Comparison of ENCODE assay signal across 26 cellular contexts in the genomic region with DNA sequence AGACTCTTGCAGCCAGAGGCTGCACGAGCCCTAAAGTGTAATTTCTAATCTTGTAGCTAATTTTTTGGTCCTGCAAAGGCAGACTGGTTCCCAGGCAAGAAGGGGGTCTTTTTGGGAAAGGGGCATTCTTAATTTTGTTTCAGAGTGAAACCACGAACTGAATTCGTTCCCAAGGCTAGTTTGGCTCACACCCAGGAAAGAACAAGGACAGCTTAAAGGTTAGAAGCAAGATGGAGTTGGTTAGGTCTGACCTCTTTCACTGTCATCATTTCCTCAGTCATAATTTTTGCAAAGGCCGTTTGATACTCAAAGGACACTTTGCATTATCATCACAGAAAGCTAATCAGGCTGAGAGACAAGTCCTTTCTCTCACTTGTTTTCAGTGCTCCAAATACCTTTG. TPM values are rescaled to one million over a fixed set of nuclear protein-coding genes. Genes with fewer than 3 reads are reported as not detected.
"Had no signal": no experiment of that assay in that cellular context is flagged by ENCODE, and none has a peak within 500 bp of the region (broad histone marks: within the 10 kb centered on the region; RNA-seq: fewer than 3 reads in every experiment).

No MANE protein-coding gene starts in this region.

- H3K27me3 Mint-ChIP-seq: activated CD4-positive, alpha-beta T cell treated with anti-CD3 and anti-CD28 coated beads for 36 hours; activated naive CD8-positive, alpha-beta T cell treated with anti-CD3 and anti-CD28 coated beads for 36 hours had no signal

- H3K9me3 Mint-ChIP-seq: activated CD4-positive, alpha-beta memory T cell treated with anti-CD3 and anti-CD28 coated beads, Interleukin-2, amount 10 ng/mL, durations not matched to agents 7 days and 5 days; activated naive CD4-positive, alpha-beta T cell treated with anti-CD3 and anti-CD28 coated beads, Interleukin-2, amount 10 ng/mL, durations not matched to agents 7 days and 5 days; activated naive CD8-positive, alpha-beta T cell treated with anti-CD3 and anti-CD28 coated beads for 36 hours; activated T-cell treated with anti-CD3 and anti-CD28 coated beads, Interleukin-2, amount 50 U/mL, for 72 hours; activated T-helper 2 cell treated with anti-CD3 and anti-CD28 coated beads, Interferon-gamma antibody, Interleukin-2, Interleukin-4, amounts not matched to agents 10 μg/mL and 5 μg/mL and 100 μg/mL, durations not matched to agents 14 hours and 24 hours and 36 hours had no signal

- H3K36me3 Mint-ChIP-seq: activated naive CD4-positive, alpha-beta T cell treated with anti-CD3 and anti-CD28 coated beads, Interleukin-2, amount 10 ng/mL, durations not matched to agents 7 days and 5 days; activated naive CD8-positive, alpha-beta T cell treated with anti-CD3 and anti-CD28 coated beads for 36 hours had no signal

- H3K27me3 ChIP-seq: Peyer's patch, SJCRH30 had no signal

- DNase-seq: activated CD4-positive, alpha-beta memory T cell treated with anti-CD3 and anti-CD28 coated beads, Interleukin-2, amount 10 ng/mL, durations not matched to agents 7 days and 5 days; activated CD4-positive, alpha-beta T cell treated with anti-CD3 and anti-CD28 coated beads for 36 hours; activated CD4-positive, alpha-beta T cell treated with anti-CD3 and anti-CD28 coated beads, Interleukin-2, amount 50 U/mL, for 1 hour; activated gamma-delta T cell treated with Interleukin-2 at 50 U/mL for 16 hours; activated naive CD4-positive, alpha-beta T cell treated with anti-CD3 and anti-CD28 coated beads, Interleukin-2, amount 10 ng/mL, durations not matched to agents 7 days and 5 days; activated naive CD8-positive, alpha-beta T cell treated with anti-CD3 and anti-CD28 coated beads for 36 hours; activated T-cell treated with anti-CD3 and anti-CD28 coated beads for 4 hours; activated T-cell treated with anti-CD3 and anti-CD28 coated beads, Interleukin-2, amount 50 U/mL, for 72 hours; Karpas-422; MM.1S; NCI-H1105; NCI-H1436 treated with DMSO at 0.1 percent for 48 hours; NCI-H187; NCI-H2081; NCI-H510A treated with DMSO at 0.1 percent for 48 hours; NCI-H69; Peyer's patch; Right ventricle myocardium superior; SJCRH30; SW 1271; T-helper 9 cell had no signal

- H3K27ac Mint-ChIP-seq: activated CD4-positive, alpha-beta memory T cell treated with anti-CD3 and anti-CD28 coated beads, Interleukin-2, amount 10 ng/mL, durations not matched to agents 7 days and 5 days; activated CD4-positive, alpha-beta T cell treated with anti-CD3 and anti-CD28 coated beads for 36 hours; activated naive CD4-positive, alpha-beta T cell treated with anti-CD3 and anti-CD28 coated beads, Interleukin-2, amount 10 ng/mL, durations not matched to agents 7 days and 5 days; activated naive CD8-positive, alpha-beta T cell treated with anti-CD3 and anti-CD28 coated beads for 36 hours; activated T-cell treated with anti-CD3 and anti-CD28 coated beads, Interleukin-2, amount 50 U/mL, for 72 hours; activated T-helper 2 cell treated with anti-CD3 and anti-CD28 coated beads, Interferon-gamma antibody, Interleukin-2, Interleukin-4, amounts not matched to agents 10 μg/mL and 5 μg/mL and 100 μg/mL, durations not matched to agents 14 hours and 24 hours and 36 hours had no signal

- H3K4me3 Mint-ChIP-seq: activated CD4-positive, alpha-beta memory T cell treated with anti-CD3 and anti-CD28 coated beads, Interleukin-2, amount 10 ng/mL, durations not matched to agents 7 days and 5 days; activated CD4-positive, alpha-beta T cell treated with anti-CD3 and anti-CD28 coated beads for 36 hours; activated naive CD4-positive, alpha-beta T cell treated with anti-CD3 and anti-CD28 coated beads, Interleukin-2, amount 10 ng/mL, durations not matched to agents 7 days and 5 days; activated naive CD8-positive, alpha-beta T cell treated with anti-CD3 and anti-CD28 coated beads for 36 hours had no signal

- H3K36me3 ChIP-seq: Peyer's patch, SJCRH30 had no signal

- H3K27ac ChIP-seq: Peyer's patch, RWPE1, SJCRH30 had no signal

- H3K4me1 ChIP-seq: Peyer's patch, SJCRH30 had no signal

- H3K9me3 ChIP-seq: Peyer's patch, SJCRH30 had no signal

- ATAC-seq: activated CD4-positive, alpha-beta T cell treated with anti-CD3 and anti-CD28 coated beads for 36 hours; activated T-cell treated with anti-CD3 and anti-CD28 coated beads, Interleukin-2, amount 50 U/mL, for 72 hours; SK-N-SH treated with all-trans-retinoic acid at 6 μM for 48 hours had no signal

- H3K4me3 ChIP-seq: Peyer's patch, SJCRH30 had no signal

RNA-seq across cellular contexts. Expression of gene XG, which starts 30.9 kb away (rescaled TPM):
- total RNA-seq: activated CD4-positive, alpha-beta memory T cell treated with anti-CD3 and anti-CD28 coated beads, Interleukin-2, amount 10 ng/mL, durations not matched to agents 7 days and 5 days; activated CD4-positive, alpha-beta T cell treated with anti-CD3 and anti-CD28 coated beads for 36 hours; activated CD8-positive, alpha-beta memory T cell treated with anti-CD3 and anti-CD28 coated beads for 36 hours; activated naive CD8-positive, alpha-beta T cell treated with anti-CD3 and anti-CD28 coated beads for 36 hours; activated T-cell treated with anti-CD3 and anti-CD28 coated beads, Interleukin-2, amount 50 U/mL, for 72 hours; activated T-helper 2 cell treated with anti-CD3 and anti-CD28 coated beads, Interferon-gamma antibody, Interleukin-2, Interleukin-4, amounts not matched to agents 10 μg/mL and 5 μg/mL and 100 μg/mL, durations not matched to agents 14 hours and 24 hours and 36 hours; SJCRH30 had no signal

RNA-seq across cellular contexts. Expression of gene GYG2, which starts 46.0 kb away (rescaled TPM):
- total RNA-seq: activated CD4-positive, alpha-beta memory T cell treated with anti-CD3 and anti-CD28 coated beads, Interleukin-2, amount 10 ng/mL, durations not matched to agents 7 days and 5 days; activated CD4-positive, alpha-beta T cell treated with anti-CD3 and anti-CD28 coated beads for 36 hours; activated CD8-positive, alpha-beta memory T cell treated with anti-CD3 and anti-CD28 coated beads for 36 hours; activated naive CD8-positive, alpha-beta T cell treated with anti-CD3 and anti-CD28 coated beads for 36 hours; activated T-cell treated with anti-CD3 and anti-CD28 coated beads, Interleukin-2, amount 50 U/mL, for 72 hours; activated T-helper 2 cell treated with anti-CD3 and anti-CD28 coated beads, Interferon-gamma antibody, Interleukin-2, Interleukin-4, amounts not matched to agents 10 μg/mL and 5 μg/mL and 100 μg/mL, durations not matched to agents 14 hours and 24 hours and 36 hours; T-helper 1 cell treated with Interleukin-12 subunit alpha and Interleukin-12 subunit beta and Interleukin-4 antibody, amounts not matched to agents 30 ng/mL and 1 ng/mL, for 36 hours had no signal
